ENCODE assay signal across 34 cellular contexts in the genomic region with DNA sequence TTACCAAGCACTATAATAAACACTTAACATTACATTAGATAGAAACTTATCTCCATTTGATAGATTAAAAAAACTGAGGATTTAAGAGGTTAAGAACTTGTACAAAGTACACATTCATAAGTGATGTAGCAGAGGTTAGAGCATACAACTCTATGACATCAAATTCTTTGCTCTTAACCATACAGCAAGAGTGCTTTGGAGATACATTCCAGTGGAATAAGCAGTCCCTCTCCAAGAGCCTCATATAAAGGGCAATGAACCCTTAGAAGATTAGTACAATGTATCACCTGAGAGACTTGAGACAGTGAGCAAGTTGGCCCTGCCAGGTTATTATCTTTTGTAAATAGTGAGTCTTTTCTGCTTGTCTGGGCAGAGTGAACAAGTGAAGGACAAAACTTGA.
"Had no signal": no experiment of that assay in that cellular context is flagged by ENCODE, and none has a peak within 500 bp of the region (broad histone marks: within the 10 kb centered on the region; RNA-seq: fewer than 3 reads in every experiment).

No MANE protein-coding gene starts in this region.

- ATAC-seq: activated naive CD4-positive, alpha-beta T cell treated with anti-CD3 and anti-CD28 coated beads, Interleukin-2, amount 50 U/mL, for 72 hours; activated naive CD8-positive, alpha-beta T cell treated with anti-CD3 and anti-CD28 coated beads, Interleukin-2, amount 50 U/mL, for 24 hours; activated T-cell treated with anti-CD3 and anti-CD28 coated beads, Interleukin-2, amount 50 U/mL, for 4 hours; activated T-cell treated with anti-CD3 and anti-CD28 coated beads, Interleukin-2, amount 50 U/mL, for 72 hours; activated T-helper 17 cell treated with anti-CD3 and anti-CD28 coated beads, Interleukin-2, amount 50 U/mL, for 72 hours; body of pancreas had no signal

- FAIRE-seq: astrocyte, bronchial epithelial cell had no signal

- H3K36me3 ChIP-seq: adrenal gland, ascending aorta, brain microvascular endothelial cell, breast epithelium, cardiac muscle cell had no signal

- H3K27me3 ChIP-seq: adrenal gland, ascending aorta, body of pancreas, brain microvascular endothelial cell, breast epithelium, cardiac muscle cell had no signal

- H3K9me3 ChIP-seq: adrenal gland, ascending aorta, body of pancreas had no signal

- DNase-seq: activated effector memory CD4-positive, alpha-beta T cell treated with anti-CD3 and anti-CD28 coated beads, Interleukin-2, amount 50 U/mL, for 16 hours; activated effector memory CD4-positive, alpha-beta T cell treated with Interleukin-2 at 50 U/mL for 16 hours; activated gamma-delta T cell; activated gamma-delta T cell treated with Interleukin-2 at 50 U/mL for 16 hours; activated naive CD4-positive, alpha-beta T cell; activated naive CD4-positive, alpha-beta T cell treated with anti-CD3 and anti-CD28 coated beads for 36 hours; activated naive CD4-positive, alpha-beta T cell treated with anti-CD3 and anti-CD28 coated beads, Interleukin-2, amount 10 ng/mL, durations not matched to agents 7 days and 5 days; activated naive CD4-positive, alpha-beta T cell treated with anti-CD3 and anti-CD28 coated beads, Interleukin-2, amount 50 U/mL, for 16 hours; activated naive CD4-positive, alpha-beta T cell treated with Interleukin-2 at 50 U/mL for 16 hours; activated naive CD8-positive, alpha-beta T cell treated with anti-CD3 and anti-CD28 coated beads for 36 hours; activated naive CD8-positive, alpha-beta T cell treated with anti-CD3 and anti-CD28 coated beads, Interleukin-2, amount 10 ng/mL, durations not matched to agents 7 days and 5 days; activated naive CD8-positive, alpha-beta T cell treated with anti-CD3 and anti-CD28 coated beads, Interleukin-2, amount 50 U/mL, for 24 hours; activated T-cell treated with anti-CD3 and anti-CD28 coated beads, Interleukin-2, amount 50 U/mL, for 1 hour; activated T-cell treated with anti-CD3 and anti-CD28 coated beads, Interleukin-2, amount 50 U/mL, for 24 hours; activated T-cell treated with anti-CD3 and anti-CD28 coated beads, Interleukin-2, amount 50 U/mL, for 4 hours; activated T-cell treated with anti-CD3 and anti-CD28 coated beads, Interleukin-2, amount 50 U/mL, for 48 hours; activated T-cell treated with anti-CD3 and anti-CD28 coated beads, Interleukin-2, amount 50 U/mL, for 72 hours; adrenal gland; amniotic stem cell; amygdala; anterior cingulate cortex; aorta; body of pancreas; brain microvascular endothelial cell; caudate nucleus; central memory CD4-positive, alpha-beta T cell; cerebellar nuclear complex had no signal

- H3K4me1 ChIP-seq: adrenal gland, ascending aorta, body of pancreas, breast epithelium had no signal

- H3K4me3 ChIP-seq: adrenal gland, ascending aorta, body of pancreas, breast epithelium, cardiac muscle cell had no signal

- H3K27ac ChIP-seq: adrenal gland, ascending aorta, body of pancreas, brain microvascular endothelial cell, breast epithelium, cardiac muscle cell had no signal
